8 cellular contexts compared by ENCODE assay signal in the genomic region with DNA sequence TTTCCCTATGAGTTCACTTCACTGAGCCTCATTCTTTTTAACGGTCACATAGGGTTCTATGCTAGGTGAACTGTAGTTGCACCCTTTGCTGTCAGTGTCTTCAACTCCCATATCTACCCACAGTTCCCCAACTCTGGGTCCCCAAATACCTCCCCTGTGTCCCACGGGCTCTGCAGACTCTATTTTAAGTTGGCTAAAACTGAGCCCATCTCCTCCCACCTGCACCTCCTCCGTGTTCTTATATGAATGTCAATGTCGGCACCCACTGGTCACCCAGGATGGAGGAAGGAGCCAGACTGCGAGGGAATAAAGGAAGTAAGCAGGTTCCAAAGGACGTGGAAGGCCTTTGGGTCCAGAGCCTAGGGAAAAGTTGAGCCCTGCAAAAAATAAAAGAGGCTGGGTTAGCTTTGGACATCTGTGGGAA. TPM values are rescaled to one million over a fixed set of nuclear protein-coding genes. Genes with fewer than 3 reads are reported as not detected.
DNase-seq lines count a peak whose midpoint lies in the region; ATAC-seq and TF ChIP-seq lines count a peak whose summit lies in the region.

No MANE protein-coding gene starts in this region.

- no peak for ATAC-seq in HG02981 (IDR thresholded peaks at IDR 0.05; ENCODE audit: unreplicated experiment)

- TF ChIP-seq POLR2A in thyroid gland (IDR thresholded peaks at IDR 0.05): no peak

- no peaks in the 10 kb centered on the region for H3K9me3 Mint-ChIP-seq in nephron progenitor cell

- peaks cover 13% of the 10 kb centered on the region for H3K4me1 Mint-ChIP-seq in nephron progenitor cell

- peak overlapping the region; percentile 92 for H3K4me3 Mint-ChIP-seq in nephron progenitor cell

- H3K36me3 Mint-ChIP-seq in nephron progenitor cell (ENCODE audit: low read depth): peaks cover 18% of the 10 kb centered on the region

- no peak for DNase-seq in BE2C
- DNase-seq in Jurkat, Clone E6-1 (ENCODE audit: low read depth, low spot score): no peak
- DNase-seq in colonic mucosa: no peak
- no peak for DNase-seq in nephron progenitor cell
- DNase-seq in cerebellar cortex (ENCODE audit: low spot score): no peak
- no peak for DNase-seq in NCI-H524 (lab: John Stamatoyannopoulos, UW)
- no peak for DNase-seq in thyroid gland

- H3K36me3 ChIP-seq in BE2C (peaks cover 15% of the 10 kb centered on the region), colonic mucosa (no peaks in the 10 kb centered on the region), thyroid gland (peaks cover 0 to under 1% of the 10 kb centered on the region in 2 donors)

- H3K4me1 ChIP-seq in BE2C (no peaks in the 10 kb centered on the region), colonic mucosa (no peaks in the 10 kb centered on the region), thyroid gland (peaks cover 7 to 10% of the 10 kb centered on the region in 2 donors)

- H3K27ac Mint-ChIP-seq in nephron progenitor cell: peak overlapping the region; percentile 68

- H3K4me3 ChIP-seq in BE2C (ENCODE audit: low read depth, low read length): peak overlapping the region; percentile 66
- peak overlapping the region; percentile 61 for H3K4me3 ChIP-seq in Jurkat, Clone E6-1 (ENCODE audit: low read length)
- peak overlapping the region; percentile 93 for H3K4me3 ChIP-seq in colonic mucosa
- peak overlapping the region in 1 of 3 donors; percentile 88 for H3K4me3 ChIP-seq in thyroid gland (replicated peaks in 1 of 3)

- H3K9me3 ChIP-seq in BE2C: no peaks in the 10 kb centered on the region
- H3K9me3 ChIP-seq in colonic mucosa: no peaks in the 10 kb centered on the region
- no peaks in the 10 kb centered on the region for H3K9me3 ChIP-seq in thyroid gland

- H3K27me3 Mint-ChIP-seq in nephron progenitor cell (ENCODE audit: low read depth, poor library complexity): peaks cover 3% of the 10 kb centered on the region

- no peak overlapping the region for H3K9ac ChIP-seq in colonic mucosa (ENCODE audit: low read depth in 2 of 2, low read length in 2 of 2)

- TF ChIP-seq CTCF in BE2C (IDR thresholded peaks at IDR 0.05; ENCODE audit: low read depth, low read length) (no peak), colonic mucosa (IDR thresholded peaks at IDR 0.05) (no peak), nephron progenitor cell (IDR thresholded peaks at IDR 0.05) (no peak), thyroid gland (IDR thresholded peaks at IDR 0.05) (no peak)

- 64 to 73% methylated on average over 6 of the region's 6 CpGs for WGBS in thyroid gland, 2 donors

- H3K27ac ChIP-seq in colonic mucosa: peak overlapping the region; percentile 54
- no peak overlapping the region for H3K27ac ChIP-seq in thyroid gland

- H3K27me3 ChIP-seq in BE2C (no peaks in the 10 kb centered on the region), colonic mucosa (no peaks in the 10 kb centered on the region), thyroid gland (no peaks in the 10 kb centered on the region)

- intact Hi-C loops in colonic mucosa (cut with DNase I) (no loop called here), thyroid gland (cut with DNase I) (no loop called here)

RNA-seq across cellular contexts. Expression of gene PIN1, which starts 0.8 kb away (rescaled TPM):
- polyA plus RNA-seq in BE2C (2012; ENCODE audit: insufficient read depth, insufficient read length, low read depth): 289 TPM
- 198 TPM for polyA plus RNA-seq in Jurkat, Clone E6-1 (2012; ENCODE audit: insufficient read depth, insufficient read length)
- 10 to 100 TPM; 47.9 to 88.3 TPM for total RNA-seq in colonic mucosa
- total RNA-seq in thyroid gland: 10 to 100 TPM; 50.0 to 98.0 (median 72.3) TPM

RNA-seq across cellular contexts. Expression of gene UBL5, which starts 6.6 kb away (rescaled TPM):
- polyA plus RNA-seq in BE2C (2012; ENCODE audit: insufficient read depth, insufficient read length, low read depth): 907 TPM
- 803 TPM for polyA plus RNA-seq in Jurkat, Clone E6-1 (2012; ENCODE audit: insufficient read depth, insufficient read length)
- total RNA-seq in colonic mucosa: 100 to 1,000 TPM; 316 to 384 TPM
- 100 to 1,000 TPM; 141 to 743 (median 475) TPM for total RNA-seq in thyroid gland

RNA-seq across cellular contexts. Expression of gene FBXL12, which starts 15.4 kb away (rescaled TPM):
- polyA plus RNA-seq in BE2C (2012; ENCODE audit: insufficient read depth, insufficient read length, low read depth): 59.4 TPM
- 22.3 TPM for polyA plus RNA-seq in Jurkat, Clone E6-1 (2012; ENCODE audit: insufficient read depth, insufficient read length)
- total RNA-seq in colonic mucosa (10 to 100 TPM; 30.5 to 30.7 TPM), thyroid gland (10 to 100 TPM; 16.7 to 37.1 (median 20.7) TPM)
